Comparison of ENCODE assay signal across 17 cellular contexts in the genomic region with DNA sequence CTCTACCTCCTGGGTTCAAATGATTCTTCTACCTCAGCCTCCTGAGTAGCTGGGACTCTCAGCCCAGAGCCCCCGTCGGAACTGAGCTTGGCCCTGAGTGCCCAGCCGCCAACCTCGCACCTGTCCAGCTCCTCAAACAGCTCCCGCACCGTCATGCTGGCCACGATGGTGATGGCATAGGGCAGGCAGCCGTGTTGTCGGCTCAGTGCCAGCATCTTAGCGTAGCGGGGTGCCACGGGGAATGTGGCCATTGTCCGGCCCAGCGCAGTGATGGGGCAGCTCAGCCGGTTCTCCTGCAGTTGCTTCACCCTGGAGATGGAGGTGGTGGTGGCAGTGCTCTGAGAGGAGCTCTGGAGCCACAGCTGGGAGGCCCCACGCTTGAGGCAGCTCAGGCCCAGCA. TPM values are rescaled to one million over a fixed set of nuclear protein-coding genes. Genes with fewer than 3 reads are reported as not detected.
DNase-seq lines count a peak whose midpoint lies in the region; ATAC-seq and TF ChIP-seq lines count a peak whose summit lies in the region.
"Had no signal": no experiment of that assay in that cellular context is flagged by ENCODE, and none has a peak within 500 bp of the region (broad histone marks: within the 10 kb centered on the region; RNA-seq: fewer than 3 reads in every experiment).

No MANE protein-coding gene starts in this region.

- H3K36me3 ChIP-seq in HEK293 (ENCODE audit: control insufficient read depth in 2 of 2, insufficient read depth in 1 of 2, low read length in 2 of 2) (peaks cover 4 to 72% of the 10 kb centered on the region in 2 experiments; a peak in 2 of 3 replicates), osteoblast (ENCODE audit: insufficient read depth, low read length) (peaks cover 46% of the 10 kb centered on the region)

- POLR2A ChIA-PET in HEK293 (lab: Yijun Ruan, JAX) (no interaction called here), WTC11 (lab: Charles Lee) (no interaction called here)

- H3K4me3 ChIP-seq in HEK293 (ENCODE audit: low read depth, low read length) (no peak overlapping the region), osteoblast (ENCODE audit: insufficient read depth, low read length) (no peak overlapping the region)
- H3K4me3 ChIP-seq: BLaER1 treated with 17β-estradiol and CSF1 and Interleukin-3, amounts not matched to agents 10 nM and 100 nM; GM23338; K562 had no signal

- no peaks in the 10 kb centered on the region for H3K27me3 ChIP-seq in osteoblast (ENCODE audit: insufficient read depth, low read length)
- H3K27me3 ChIP-seq: BLaER1 treated with 17β-estradiol and CSF1 and Interleukin-3, amounts not matched to agents 10 nM and 100 nM had no signal

- H3K27ac ChIP-seq in HEK293 (ENCODE audit: extremely low read depth, low read depth, low read length) (no peak overlapping the region), osteoblast (ENCODE audit: low read depth, low read length) (no peak overlapping the region)
- H3K27ac ChIP-seq: BLaER1 treated with 17β-estradiol and CSF1 and Interleukin-3, amounts not matched to agents 10 nM and 100 nM had no signal

- no peaks in the 10 kb centered on the region for H3K79me2 ChIP-seq in osteoblast (ENCODE audit: insufficient read depth, low read length)

- H3K4me1 Mint-ChIP-seq in WTC11 = no peaks in the 10 kb centered on the region
- H3K4me1 Mint-ChIP-seq: B cell; CD8-positive, alpha-beta memory T cell; GM23338 had no signal

- intact Hi-C loops in Right ventricle myocardium inferior (cut with DNase I) (no loop called here), left cardiac atrium (cut with DNase I) (no loop called here)

- H3K4me1 ChIP-seq in HEK293 (ENCODE audit: control insufficient read depth, insufficient read depth, low read length) (no peaks in the 10 kb centered on the region), osteoblast (ENCODE audit: insufficient read depth, low read length) (no peaks in the 10 kb centered on the region)

- H3K4me3 Mint-ChIP-seq in WTC11 = no peak overlapping the region
- H3K4me3 Mint-ChIP-seq: B cell; CD4-positive, CD25-positive, alpha-beta regulatory T cell; CD8-positive, alpha-beta memory T cell; GM23338 had no signal

- no peaks in the 10 kb centered on the region for H4K20me1 ChIP-seq in osteoblast (ENCODE audit: insufficient read depth, low read length)

- no peaks in the 10 kb centered on the region; the same call in 1 of the 2 replicates for H3K9me3 Mint-ChIP-seq in WTC11
- H3K9me3 Mint-ChIP-seq: CD4-positive, CD25-positive, alpha-beta regulatory T cell; CD8-positive, alpha-beta memory T cell; GM23338 had no signal

- ATAC-seq in Right ventricle myocardium inferior (no peak), left cardiac atrium (no peak), WTC11 (no peak), HG02588 (IDR thresholded peaks at IDR 0.05; ENCODE audit: unreplicated experiment) (no peak)
- ATAC-seq: GM23338, HCT116, K562 had no signal

- CTCF ChIA-PET in HEK293 (lab: Yijun Ruan, JAX) (interaction anchor here (0.7 kb wide), 1 partner anchor 677 kb away, joined by 3 read pairs; no protein-coding TSS in a partner anchor), WTC11 (lab: Charles Lee) (interaction anchor here (0.8 kb wide), 1 partner anchor 16 kb away, joined by 3 read pairs; no protein-coding TSS in a partner anchor)

- H3K27ac Mint-ChIP-seq in WTC11 = no peak overlapping the region
- H3K27ac Mint-ChIP-seq: B cell; CD4-positive, CD25-positive, alpha-beta regulatory T cell; CD8-positive, alpha-beta memory T cell; GM23338 had no signal

- DNase-seq in Right ventricle myocardium inferior (ENCODE audit: missing footprints) = peak; percentile 51
- DNase-seq in left cardiac atrium = no peak
- no peak for DNase-seq in WTC11 (ENCODE audit: low spot score)
- peak; percentile 65 for DNase-seq in osteoblast (ENCODE audit: insufficient read length, low spot score, missing footprints)
- DNase-seq in hepatic stellate cell (ENCODE audit: low spot score) = no peak
- no peak for DNase-seq in iPS-NIHi11 (ENCODE audit: low spot score)
- DNase-seq: CD4-positive, CD25-positive, alpha-beta regulatory T cell; CD8-positive, alpha-beta memory T cell; COR-L47; IMR-90 had no signal

- H3K9me3 ChIP-seq in HEK293 (ENCODE audit: control insufficient read depth, insufficient read depth, low read depth, low read length) (no peaks in the 10 kb centered on the region), osteoblast (ENCODE audit: low read depth, low read length) (no peaks in the 10 kb centered on the region)

- H3K36me3 Mint-ChIP-seq in WTC11 = peaks cover 60% of the 10 kb centered on the region

- TF ChIP-seq CTCF in HEK293 (tag by site-specific recombination; IDR thresholded peaks at IDR 0.05) (no peak), WTC11 (IDR thresholded peaks at IDR 0.05) (no peak), osteoblast (IDR thresholded peaks at IDR 0.05; ENCODE audit: extremely low read depth, low read depth, low read length) (no peak)

- no peak overlapping the region for H2AFZ ChIP-seq in osteoblast (ENCODE audit: low read length)
- H2AFZ ChIP-seq: GM23338 had no signal

- H3K27me3 Mint-ChIP-seq in WTC11 (ENCODE audit: low read depth) = no peaks in the 10 kb centered on the region
- H3K27me3 Mint-ChIP-seq: B cell; CD4-positive, CD25-positive, alpha-beta regulatory T cell; CD8-positive, alpha-beta memory T cell had no signal

- H3K4me2 ChIP-seq in osteoblast (ENCODE audit: insufficient read depth, low read length) = no peak overlapping the region
- H3K4me2 ChIP-seq: BLaER1 treated with 17β-estradiol and CSF1 and Interleukin-3, amounts not matched to agents 10 nM and 100 nM; GM23338 had no signal

TF ChIP-seq in HEK293, 187 proteins besides CTCF, POLR2A, EP300 and RAD21:
- TF ChIP-seq ZNF155 (tag by site-specific recombination; IDR thresholded peaks at IDR 0.05) (no peak), ZNF121 (tag by site-specific recombination; IDR thresholded peaks at IDR 0.05) (0 out of 2 replicates have a peak, but pooled peaks have one; percentile 1)

TF ChIP-seq in WTC11, 78 proteins besides CTCF, POLR2A, EP300 and RAD21:
- 0 out of 2 replicates have a peak, but pooled peaks have one; percentile 2 for TF ChIP-seq ZNF121 (CRISPR knock-in tag; IDR thresholded peaks at IDR 0.05)
- TF ChIP-seq, protein P1, sequence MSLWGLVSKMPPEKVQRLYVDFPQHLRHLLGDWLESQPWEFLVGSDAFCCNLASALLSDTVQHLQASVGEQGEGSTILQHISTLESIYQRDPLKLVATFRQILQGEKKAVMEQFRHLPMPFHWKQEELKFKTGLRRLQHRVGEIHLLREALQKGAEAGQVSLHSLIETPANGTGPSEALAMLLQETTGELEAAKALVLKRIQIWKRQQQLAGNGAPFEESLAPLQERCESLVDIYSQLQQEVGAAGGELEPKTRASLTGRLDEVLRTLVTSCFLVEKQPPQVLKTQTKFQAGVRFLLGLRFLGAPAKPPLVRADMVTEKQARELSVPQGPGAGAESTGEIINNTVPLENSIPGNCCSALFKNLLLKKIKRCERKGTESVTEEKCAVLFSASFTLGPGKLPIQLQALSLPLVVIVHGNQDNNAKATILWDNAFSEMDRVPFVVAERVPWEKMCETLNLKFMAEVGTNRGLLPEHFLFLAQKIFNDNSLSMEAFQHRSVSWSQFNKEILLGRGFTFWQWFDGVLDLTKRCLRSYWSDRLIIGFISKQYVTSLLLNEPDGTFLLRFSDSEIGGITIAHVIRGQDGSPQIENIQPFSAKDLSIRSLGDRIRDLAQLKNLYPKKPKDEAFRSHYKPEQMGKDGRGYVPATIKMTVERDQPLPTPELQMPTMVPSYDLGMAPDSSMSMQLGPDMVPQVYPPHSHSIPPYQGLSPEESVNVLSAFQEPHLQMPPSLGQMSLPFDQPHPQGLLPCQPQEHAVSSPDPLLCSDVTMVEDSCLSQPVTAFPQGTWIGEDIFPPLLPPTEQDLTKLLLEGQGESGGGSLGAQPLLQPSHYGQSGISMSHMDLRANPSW (CRISPR knock-in tag; conservative IDR thresholded peaks at IDR 0.05; ENCODE audit: low read depth) = no peak

RNA-seq across cellular contexts. Expression of a gene that starts 32.4 kb away (rescaled TPM):
- total RNA-seq in Right ventricle myocardium inferior (6.2 TPM), left cardiac atrium (10 to 100 TPM in 1 of 2 donors, 1 to 10 TPM in 1; 7.9 to 13.3 TPM), WTC11 (2021) (31.7 to 40.5 TPM (median 33.0 TPM) in 3 replicates), osteoblast (14.1 and 16.6 TPM in 2 replicates)

RNA-seq across cellular contexts. Expression of a gene that starts 36.9 kb away (rescaled TPM):
- total RNA-seq in Right ventricle myocardium inferior = 4.1 TPM
- total RNA-seq in left cardiac atrium = 1 to 10 TPM; 5.4 to 6.0 TPM
- total RNA-seq in WTC11 (2021) = 11.5 to 11.9 TPM (median 11.8 TPM) in 3 replicates
- 2.1 and 2.2 TPM in 2 replicates for total RNA-seq in osteoblast

RNA-seq across cellular contexts. Expression of a gene that starts 42.1 kb away (rescaled TPM):
- total RNA-seq in Right ventricle myocardium inferior = 1,199 TPM
- total RNA-seq in left cardiac atrium = 1,000 to 10,000 TPM in 1 of 2 donors, 100 to 1,000 TPM in 1; 977 to 1,049 TPM
- total RNA-seq in WTC11 (2021) = 530 to 561 TPM (median 544 TPM) in 3 replicates
- 1,904 and 1,975 TPM in 2 replicates for total RNA-seq in osteoblast

Comparison
In these comparisons a context has a peak if more than half of its experiments do, and no peak if none do; other contexts are left out.
1. DNase-seq: peak in Right ventricle myocardium inferior (single experiment) and osteoblast (single experiment); none in left cardiac atrium (single experiment), WTC11 (single experiment), hepatic stellate cell (single experiment) and iPS-NIHi11 (single experiment).